8 cellular contexts compared by ENCODE assay signal in the genomic region with DNA sequence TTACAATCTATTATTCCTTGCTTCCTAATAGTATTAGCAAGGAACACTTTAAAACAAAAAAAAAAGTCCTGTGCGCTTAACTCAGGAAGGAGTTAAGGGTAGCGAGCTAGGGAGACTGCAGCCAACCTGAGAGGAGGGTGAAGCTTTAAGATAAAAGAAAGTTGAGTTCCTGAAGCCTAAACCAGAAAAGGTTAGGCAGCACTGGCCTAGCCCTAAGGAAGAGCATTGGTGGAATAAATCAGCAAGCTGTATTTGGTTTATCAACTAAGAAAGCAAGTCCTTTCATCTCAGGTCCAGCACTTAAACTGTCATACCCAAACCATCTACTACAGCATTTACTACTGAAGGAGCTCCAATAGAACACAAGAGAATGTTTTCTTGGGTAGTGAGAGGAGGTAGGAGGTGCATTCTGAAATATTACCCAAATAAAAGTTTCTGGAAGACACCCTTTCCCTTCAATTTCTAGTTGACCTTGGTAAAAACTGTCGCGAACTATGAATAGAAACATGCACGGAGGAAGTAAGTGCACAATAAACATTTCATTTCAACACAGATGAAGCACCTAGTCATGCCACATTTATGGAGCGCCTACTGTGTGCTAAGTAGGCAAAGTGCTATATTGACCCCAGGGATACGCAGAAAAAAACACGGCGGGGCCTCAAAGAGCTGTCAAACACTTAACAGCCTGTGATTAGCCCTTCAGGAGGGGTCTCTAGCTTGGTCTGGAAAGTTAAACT. TPM values are rescaled to one million over a fixed set of nuclear protein-coding genes. Genes with fewer than 3 reads are reported as not detected.
DNase-seq lines count a peak whose midpoint lies in the region; ATAC-seq and TF ChIP-seq lines count a peak whose summit lies in the region.

No MANE protein-coding gene starts in this region.

- peak overlapping the region; percentile 74 for H3K4me2 ChIP-seq in HCT116 (ENCODE audit: low read length)

- peak overlapping the region; percentile 72 for H3K9ac ChIP-seq in HCT116 (ENCODE audit: low read length)

- TF ChIP-seq RAD21 in HCT116 (IDR thresholded peaks at IDR 0.05; ENCODE audit: low read depth), result no peak

- 30% methylated on average over 9 of the region's 9 CpGs for WGBS in urinary bladder

- H3K27me3 ChIP-seq in HCT116 (ENCODE audit: insufficient read depth, low read length) (no peaks in the 10 kb centered on the region), lower lobe of right lung (ENCODE audit: low read depth) (no peaks in the 10 kb centered on the region)

- peak overlapping the region; percentile 89 for H3K27ac ChIP-seq in 22Rv1
- peak overlapping the region; percentile 79 for H3K27ac ChIP-seq in HCT116 (ENCODE audit: low read depth, low read length)
- H3K27ac ChIP-seq in lower lobe of right lung, result peak overlapping the region; percentile 94
- H3K27ac ChIP-seq in urinary bladder (ENCODE audit: low read depth), result peak overlapping the region; percentile 95

- TF ChIP-seq POLR2A in HCT116 (IDR thresholded peaks at IDR 0.05; ENCODE audit: borderline replicate concordance, extremely low read depth, insufficient read depth, insufficient read length), result no peak

- intact Hi-C loops in HCT116 (cut with micrococcal nuclease) (no loop called here), lower lobe of right lung (cut with DNase I) (no loop called here), posterior cingulate gyrus (cut with DNase I) (loop anchor here (2.0 kb wide), 1 partner anchor 45 kb away; the partner anchor contains the start of genes RO60 and UCHL5)

- no peak for TF ChIP-seq CTCF in 22Rv1 (IDR thresholded peaks at IDR 0.05)
- TF ChIP-seq CTCF in HCT116 (IDR thresholded peaks at IDR 0.05 in 2 of 3, conservative IDR thresholded peaks at IDR 0.05 in 1 of 3; ENCODE audit: borderline replicate concordance in 1 of 3, insufficient read depth in 1 of 3, low read depth in 2 of 3, low read length in 2 of 3), result no peak
- TF ChIP-seq CTCF in astrocyte of the cerebellum (IDR thresholded peaks at IDR 0.05; ENCODE audit: low read depth, low read length, missing control alignments), result no peak
- TF ChIP-seq CTCF in lower lobe of right lung (IDR thresholded peaks at IDR 0.05), result no peak

- RAD21 ChIA-PET in HCT116 (lab: Charles Lee; ENCODE audit: low non-redundant PET in 1 of 2, low total read pairs in 2 of 2, uncharacterized antibody in 2 of 2, unreplicated experiment in 2 of 2), result interaction anchor here in 1 of 2 experiments (0.7 kb wide), 1 partner anchor 46 kb away, joined by 3 read pairs; no protein-coding TSS in a partner anchor

- H3K9me2 ChIP-seq in HCT116 (ENCODE audit: insufficient read depth), result no peaks in the 10 kb centered on the region

- H3K36me3 ChIP-seq in HCT116 (ENCODE audit: control insufficient read depth in 1 of 2, insufficient read depth in 2 of 2, low read length in 2 of 2), result peaks cover 3 to 6% of the 10 kb centered on the region in 2 experiments; a peak in 1 of 4 replicates
- H3K36me3 ChIP-seq in lower lobe of right lung, result peaks cover 20% of the 10 kb centered on the region
- peaks cover 2% of the 10 kb centered on the region for H3K36me3 ChIP-seq in urinary bladder (ENCODE audit: insufficient read depth)

- no TSS peak for BruUV-seq in HCT116 (replicated peaks; lab: Mats Ljungman, UMichigan)

- no peaks in the 10 kb centered on the region for H4K20me1 ChIP-seq in HCT116 (ENCODE audit: insufficient read depth)

- H2AFZ ChIP-seq in HCT116 (ENCODE audit: low read depth, low read length, poor library complexity, severe bottlenecking), result no peak overlapping the region

- no peak for DNase-seq in HCT116 (ENCODE audit: low read depth, low spot score)
- DNase-seq in astrocyte of the cerebellum (ENCODE audit: low read depth), result no peak
- DNase-seq in lower lobe of right lung, result no peak
- DNase-seq in posterior cingulate gyrus, result no peak

- peaks cover 30% of the 10 kb centered on the region for H3K79me2 ChIP-seq in HCT116 (ENCODE audit: insufficient read depth, low read length)

- peak overlapping the region; percentile 58 to 74 for H3K4me3 ChIP-seq in HCT116 (replicated peaks in 1 of 2; ENCODE audit: low read depth in 1 of 2, low read length in 2 of 2)
- peak overlapping the region; percentile 72 for H3K4me3 ChIP-seq in astrocyte of the cerebellum (ENCODE audit: low read depth, low read length)
- H3K4me3 ChIP-seq in lower lobe of right lung, result peak overlapping the region; percentile 97
- peak overlapping the region; percentile 80 for H3K4me3 ChIP-seq in urinary bladder (ENCODE audit: low read depth, low read length)

- POLR2A ChIA-PET in HCT116 (lab: Charles Lee), result interaction anchor here (1.2 to 2.4 kb wide), 4 partner anchors 10 to 45 kb away, joined by 5 to 16 read pairs (median 8); partner anchors contain the start of genes CDC73, RO60 and UCHL5

- ATAC-seq in HCT116 (no peak), lower lobe of right lung (no peak), HG03442 (IDR thresholded peaks at IDR 0.05; ENCODE audit: unreplicated experiment) (no peak), GM18867 (IDR thresholded peaks at IDR 0.05; ENCODE audit: unreplicated experiment) (no peak)

- H3K4me1 ChIP-seq in HCT116 (ENCODE audit: control insufficient read depth in 1 of 2, insufficient read depth in 2 of 2, low read length in 2 of 2) (peaks cover 12 to 20% of the 10 kb centered on the region in 2 experiments; a peak in 3 of 4 replicates), lower lobe of right lung (peaks cover 20% of the 10 kb centered on the region), urinary bladder (ENCODE audit: insufficient read depth) (no peaks in the 10 kb centered on the region)

- in situ Hi-C loops in astrocyte of the cerebellum (cut with HindIII; ENCODE audit: low sequenced_read_pairs), result no loop called here

- H3K9me3 ChIP-seq in HCT116 (ENCODE audit: control insufficient read depth in 1 of 2, insufficient read depth in 1 of 2, low read depth in 1 of 2, low read length in 2 of 2), result no peaks in the 10 kb centered on the region
- no peaks in the 10 kb centered on the region for H3K9me3 ChIP-seq in lower lobe of right lung

- CTCF ChIA-PET in HCT116 (lab: Charles Lee), result interaction anchor here (1.3 to 2.2 kb wide), 3 partner anchors 14 to 84 kb away, joined by 3 to 10 read pairs (median 5); partner anchors contain the start of gene CDC73

TF ChIP-seq in HCT116, 20 proteins besides CTCF, POLR2A, EP300 and RAD21:
- TF ChIP-seq SP1 (IDR thresholded peaks at IDR 0.05; ENCODE audit: low read depth) (no peak), YY1 (IDR thresholded peaks at IDR 0.05; ENCODE audit: extremely low read depth, insufficient replicate concordance, low read depth, low read length) (no peak), SIN3A (IDR thresholded peaks at IDR 0.05; ENCODE audit: low read depth) (no peak), ZNF274 (IDR thresholded peaks at IDR 0.05; ENCODE audit: low read depth, low read length) (no peak), EZH2phosphoT487 (IDR thresholded peaks at IDR 0.05; ENCODE audit: borderline replicate concordance) (no peak), ATF3 (IDR thresholded peaks at IDR 0.05) (no peak)

RNA-seq across cellular contexts. Expression of gene GLRX2, which starts 1.3 kb away (rescaled TPM):
- total RNA-seq in HCT116 (2021; ENCODE audit: unreplicated experiment) (30.6 TPM), lower lobe of right lung (25.2 TPM), urinary bladder (11.2 TPM)
- polyA plus RNA-seq in HCT116 (2012), result 8.2 and 13.6 TPM in 2 replicates
- polyA plus RNA-seq in urinary bladder, result 11.8 TPM

RNA-seq across cellular contexts. Expression of gene CDC73, which starts 17.9 kb away (rescaled TPM):
- 63.2 TPM for total RNA-seq in HCT116 (2021; ENCODE audit: unreplicated experiment)
- 17.5 and 24.6 TPM in 2 replicates for polyA plus RNA-seq in HCT116 (2012)
- total RNA-seq in lower lobe of right lung, result 59.8 TPM
- total RNA-seq in urinary bladder, result 79.6 TPM
- polyA plus RNA-seq in urinary bladder, result 20.3 TPM

RNA-seq across cellular contexts. Expression of gene RO60, which starts 44.5 kb away (rescaled TPM):
- total RNA-seq in HCT116 (2021; ENCODE audit: unreplicated experiment), result 69.5 TPM
- polyA plus RNA-seq in HCT116 (2012), result 16.5 and 19.7 TPM in 2 replicates
- total RNA-seq in lower lobe of right lung, result 70.7 TPM
- 222 TPM for total RNA-seq in urinary bladder
- 14.7 TPM for polyA plus RNA-seq in urinary bladder

RNA-seq across cellular contexts. Expression of gene UCHL5, which starts 44.8 kb away (rescaled TPM):
- total RNA-seq in HCT116 (2021; ENCODE audit: unreplicated experiment) (75.8 TPM), lower lobe of right lung (26.0 TPM), urinary bladder (58.6 TPM)
- polyA plus RNA-seq in HCT116 (2012), result 28.2 and 40.4 TPM in 2 replicates
- polyA plus RNA-seq in urinary bladder, result 22.8 TPM
